Comparison of ENCODE assay signal across 6 cellular contexts in the genomic region with DNA sequence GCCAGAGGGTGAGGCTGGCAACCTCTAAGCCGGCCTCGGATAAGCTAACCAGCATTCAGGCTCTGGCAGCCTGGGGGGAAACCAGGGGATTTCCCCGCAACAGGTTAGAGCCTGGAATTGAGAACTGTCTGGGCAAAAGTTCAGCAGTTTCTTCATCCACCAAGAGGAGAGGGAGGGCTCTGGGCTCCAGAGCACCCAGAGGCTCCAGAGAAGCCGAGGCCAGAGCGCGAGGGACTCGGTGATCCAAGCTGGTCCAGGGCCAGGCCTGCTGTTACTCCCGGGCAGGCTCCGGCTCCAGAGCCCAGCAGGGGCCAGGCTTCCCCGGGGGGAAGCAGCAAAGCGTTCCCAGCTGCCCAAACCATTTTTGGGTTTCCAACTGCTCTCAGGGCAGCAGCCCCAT. TPM values are rescaled to one million over a fixed set of nuclear protein-coding genes. Genes with fewer than 3 reads are reported as not detected.
DNase-seq lines count a peak whose midpoint lies in the region; TF ChIP-seq lines count a peak whose summit lies in the region.
"Had no signal": no experiment of that assay in that cellular context is flagged by ENCODE, and none has a peak within 500 bp of the region (broad histone marks: within the 10 kb centered on the region; RNA-seq: fewer than 3 reads in every experiment).

No MANE protein-coding gene starts in this region.

- H3K27ac Mint-ChIP-seq in activated T-helper 2 cell treated with anti-CD3 and anti-CD28 coated beads, Interferon-gamma antibody, Interleukin-2, Interleukin-4, amounts not matched to agents 10 μg/mL and 5 μg/mL and 100 μg/mL, durations not matched to agents 14 hours and 24 hours and 36 hours: peak overlapping the region; percentile 17

- no peaks in the 10 kb centered on the region for H3K9me3 Mint-ChIP-seq in activated T-helper 2 cell treated with anti-CD3 and anti-CD28 coated beads, Interferon-gamma antibody, Interleukin-2, Interleukin-4, amounts not matched to agents 10 μg/mL and 5 μg/mL and 100 μg/mL, durations not matched to agents 14 hours and 24 hours and 36 hours

- H3K36me3 Mint-ChIP-seq in activated T-helper 2 cell treated with anti-CD3 and anti-CD28 coated beads, Interferon-gamma antibody, Interleukin-2, Interleukin-4, amounts not matched to agents 10 μg/mL and 5 μg/mL and 100 μg/mL, durations not matched to agents 14 hours and 24 hours and 36 hours (ENCODE audit: low read depth): peaks cover 21% of the 10 kb centered on the region

- peaks cover 22% of the 10 kb centered on the region for H3K36me3 ChIP-seq in right atrium auricular region

- intact Hi-C loops in activated T-helper 2 cell treated with anti-CD3 and anti-CD28 coated beads, Interferon-gamma antibody, Interleukin-2, Interleukin-4, amounts not matched to agents 10 μg/mL and 5 μg/mL and 100 μg/mL, durations not matched to agents 14 hours and 24 hours and 36 hours (cut with micrococcal nuclease): loop anchor here (2.0 kb wide), 1 partner anchor 17 kb away; the partner anchor contains the start of gene GGA1

- no peaks in the 10 kb centered on the region for H3K27me3 ChIP-seq in right atrium auricular region

- no peak overlapping the region for H3K4me3 ChIP-seq in right atrium auricular region

- TF ChIP-seq CTCF in right atrium auricular region (IDR thresholded peaks at IDR 0.05): no peak

- DNase-seq in activated T-helper 2 cell treated with anti-CD3 and anti-CD28 coated beads, Interferon-gamma antibody, Interleukin-2, Interleukin-4, amounts not matched to agents 10 μg/mL and 5 μg/mL and 100 μg/mL, durations not matched to agents 14 hours and 24 hours and 36 hours (ENCODE audit: low spot score): no peak
- DNase-seq in right atrium auricular region (ENCODE audit: low spot score): peak; percentile 80
- no peak for DNase-seq in AG20443 (ENCODE audit: low spot score)
- no peak for DNase-seq in NCI-H2029 treated with DMSO at 0.1 percent for 48 hours (lab: John Stamatoyannopoulos, UW)

- H3K4me1 ChIP-seq in right atrium auricular region: peaks cover 0 to 31% of the 10 kb centered on the region in 2 donors

- no peaks in the 10 kb centered on the region for H3K27me3 Mint-ChIP-seq in activated T-helper 2 cell treated with anti-CD3 and anti-CD28 coated beads, Interferon-gamma antibody, Interleukin-2, Interleukin-4, amounts not matched to agents 10 μg/mL and 5 μg/mL and 100 μg/mL, durations not matched to agents 14 hours and 24 hours and 36 hours (ENCODE audit: low read depth)

- no peak overlapping the region for H3K4me3 Mint-ChIP-seq in activated T-helper 2 cell treated with anti-CD3 and anti-CD28 coated beads, Interferon-gamma antibody, Interleukin-2, Interleukin-4, amounts not matched to agents 10 μg/mL and 5 μg/mL and 100 μg/mL, durations not matched to agents 14 hours and 24 hours and 36 hours (ENCODE audit: low read depth)

- H3K4me1 Mint-ChIP-seq in activated T-helper 2 cell treated with anti-CD3 and anti-CD28 coated beads, Interferon-gamma antibody, Interleukin-2, Interleukin-4, amounts not matched to agents 10 μg/mL and 5 μg/mL and 100 μg/mL, durations not matched to agents 14 hours and 24 hours and 36 hours (ENCODE audit: low read depth): peaks cover 20% of the 10 kb centered on the region

- no peaks in the 10 kb centered on the region for H3K9me3 ChIP-seq in right atrium auricular region

- peak overlapping the region; percentile 50 to 57 for H3K27ac ChIP-seq in right atrium auricular region
- H3K27ac ChIP-seq in temporal lobe (ENCODE audit: low read depth, low read length): peak overlapping the region; percentile 72

RNA-seq across cellular contexts. Expression of gene SH3BP1, which starts 13.3 kb away (rescaled TPM):
- total RNA-seq in activated T-helper 2 cell treated with anti-CD3 and anti-CD28 coated beads, Interferon-gamma antibody, Interleukin-2, Interleukin-4, amounts not matched to agents 10 μg/mL and 5 μg/mL and 100 μg/mL, durations not matched to agents 14 hours and 24 hours and 36 hours: 117 and 122 TPM in 2 replicates
- total RNA-seq in right atrium auricular region (1 to 10 TPM; 1.5 to 4.0 TPM), temporal lobe (0.49 TPM)

RNA-seq across cellular contexts. Expression of gene GGA1, which starts 17.5 kb away (rescaled TPM):
- total RNA-seq in activated T-helper 2 cell treated with anti-CD3 and anti-CD28 coated beads, Interferon-gamma antibody, Interleukin-2, Interleukin-4, amounts not matched to agents 10 μg/mL and 5 μg/mL and 100 μg/mL, durations not matched to agents 14 hours and 24 hours and 36 hours: 69.3 and 71.2 TPM in 2 replicates
- 10 to 100 TPM; 17.7 to 29.0 TPM for total RNA-seq in right atrium auricular region
- 27.5 TPM for total RNA-seq in temporal lobe

RNA-seq across cellular contexts. Expression of gene PDXP, which starts 32.4 kb away (rescaled TPM):
- total RNA-seq in activated T-helper 2 cell treated with anti-CD3 and anti-CD28 coated beads, Interferon-gamma antibody, Interleukin-2, Interleukin-4, amounts not matched to agents 10 μg/mL and 5 μg/mL and 100 μg/mL, durations not matched to agents 14 hours and 24 hours and 36 hours: 40.1 and 41.9 TPM in 2 replicates
- total RNA-seq in right atrium auricular region (10 to 100 TPM; 15.7 to 32.0 TPM), temporal lobe (36.1 TPM)

RNA-seq across cellular contexts. Expression of gene LGALS2, which starts 46.3 kb away (rescaled TPM):
- total RNA-seq in activated T-helper 2 cell treated with anti-CD3 and anti-CD28 coated beads, Interferon-gamma antibody, Interleukin-2, Interleukin-4, amounts not matched to agents 10 μg/mL and 5 μg/mL and 100 μg/mL, durations not matched to agents 14 hours and 24 hours and 36 hours: not detected in 2 replicates
- total RNA-seq in right atrium auricular region: not detected
- not detected for total RNA-seq in temporal lobe
- total RNA-seq: T-helper 2 cell treated with Interferon-gamma antibody and Interleukin-4, amounts not matched to agents 100 ng/mL and 5 ng/mL, for 36 hours had no signal

RNA-seq across cellular contexts. Expression of gene LGALS1, which starts 49.3 kb away (rescaled TPM):
- 892 and 921 TPM in 2 replicates for total RNA-seq in activated T-helper 2 cell treated with anti-CD3 and anti-CD28 coated beads, Interferon-gamma antibody, Interleukin-2, Interleukin-4, amounts not matched to agents 10 μg/mL and 5 μg/mL and 100 μg/mL, durations not matched to agents 14 hours and 24 hours and 36 hours
- total RNA-seq in right atrium auricular region: 1,000 to 10,000 TPM in 1 of 2 donors, 100 to 1,000 TPM in 1; 584 to 1,958 TPM
- total RNA-seq in temporal lobe: 70.3 TPM

Comparison
In these comparisons a context has a peak if more than half of its experiments do, and no peak if none do; other contexts are left out.
1. RNA of gene SH3BP1, which starts 13.3 kb away (total RNA-seq): 117 to 122 TPM in activated T-helper 2 cell treated with anti-CD3 and anti-CD28 coated beads, Interferon-gamma antibody, Interleukin-2, Interleukin-4, amounts not matched to agents 10 μg/mL and 5 μg/mL and 100 μg/mL, durations not matched to agents 14 hours and 24 hours and 36 hours; 1.5 to 4.0 TPM in right atrium auricular region and 0.49 TPM in temporal lobe (single experiment); every median in the first group is over 10 times any median in the second.